Comparison of ENCODE assay signal across 14 cellular contexts in genomic region chr13:107170270-107170931, GRCh38.
DNase-seq lines count a peak whose midpoint lies in the region; ATAC-seq, FAIRE-seq and TF ChIP-seq lines count a peak whose summit lies in the region.
"Had no signal": no experiment of that assay in that cellular context is flagged by ENCODE, and none has a peak within 500 bp of the region (broad histone marks: within the 10 kb centered on the region; RNA-seq: fewer than 3 reads in every experiment).

No MANE protein-coding gene starts in this region.

- DNase-seq in HepG2 (ENCODE audit: low spot score) (no peak), right lobe of liver (no peak), NCI-H524 (lab: John Stamatoyannopoulos, UW) (peak; percentile 34 to 63), germinal center (ENCODE audit: low spot score) (no peak), COR-L47 (lab: John Stamatoyannopoulos, UW) (no peak), left colon (no peak), substantia nigra (lab: John Stamatoyannopoulos, UW) (no peak)
- DNase-seq: H9, NCI-H1048, NCI-H146, NCI-H510A treated with DMSO at 0.1 percent for 48 hours, SW 1271 had no signal

- POLR2A ChIA-PET in HepG2 (lab: Yijun Ruan, JAX): no interaction called here

- H2AFZ ChIP-seq in HepG2 (ENCODE audit: low read length): no peak overlapping the region

- intact Hi-C loops in HepG2 (cut with micrococcal nuclease; ENCODE audit: unreplicated experiment): no loop called here
- intact Hi-C loops in right lobe of liver (cut with DNase I): no loop called here
- intact Hi-C loops in left colon (cut with DNase I, micrococcal nuclease): no loop called here

- in situ Hi-C loops in HepG2 (cut with HindIII; ENCODE audit: extremely low pct_ligation_motif_present, low pct_unique_long_range_greater_than_20kb): no loop called here

- no peak overlapping the region for H3K4me2 ChIP-seq in HepG2 (ENCODE audit: low read depth, low read length)

- TF ChIP-seq CTCF in HepG2 (CRISPR knock-in tag; IDR thresholded peaks at IDR 0.05): no peak
- TF ChIP-seq CTCF in right lobe of liver (IDR thresholded peaks at IDR 0.05): no peak

- ATAC-seq in HepG2: no peak
- no peak for ATAC-seq in right lobe of liver
- peak; percentile 35; the same call in 2 of the 3 replicates for ATAC-seq in SK-N-SH treated with all-trans-retinoic acid at 6 μM for 48 hours
- ATAC-seq in left colon: no peak

- no peak overlapping the region for H3K4me3 ChIP-seq in HepG2 (replicated peaks in 1 of 3; ENCODE audit: insufficient read depth in 1 of 3, low read depth in 2 of 3, low read length in 3 of 3)
- H3K4me3 ChIP-seq in right lobe of liver: no peak overlapping the region

- H3K9me3 ChIP-seq in HepG2 (ENCODE audit: low read length) (no peaks in the 10 kb centered on the region), right lobe of liver (no peaks in the 10 kb centered on the region)

- H3K27me3 ChIP-seq in HepG2 (ENCODE audit: control insufficient read depth in 1 of 2, insufficient read depth in 2 of 2, low read length in 2 of 2): no peaks in the 10 kb centered on the region
- H3K27me3 ChIP-seq in right lobe of liver: no peaks in the 10 kb centered on the region

- H3K79me2 ChIP-seq in HepG2 (ENCODE audit: insufficient read depth, low read length): no peaks in the 10 kb centered on the region

- H4K20me1 ChIP-seq in HepG2 (ENCODE audit: insufficient read depth, low read length): no peaks in the 10 kb centered on the region

- H3K9ac ChIP-seq in HepG2 (ENCODE audit: insufficient read depth, low read depth, low read length): no peak overlapping the region

- no peak for TF ChIP-seq POLR2A in HepG2 (IDR thresholded peaks at IDR 0.05; ENCODE audit: insufficient read depth in 1 of 2, low read depth in 2 of 2, low read length in 2 of 2)
- TF ChIP-seq POLR2A in right lobe of liver (IDR thresholded peaks at IDR 0.05): no peak

- H3K27ac ChIP-seq in HepG2 (ENCODE audit: extremely low read length, insufficient read depth, low read length) (no peak overlapping the region), right lobe of liver (no peak overlapping the region), substantia nigra (ENCODE audit: low read depth, low read length, poor library complexity, severe bottlenecking) (no peak overlapping the region)
- H3K27ac ChIP-seq: C4-2B had no signal

- H3K4me1 ChIP-seq in HepG2 (ENCODE audit: insufficient read depth, low read length) (no peaks in the 10 kb centered on the region), right lobe of liver (no peaks in the 10 kb centered on the region)

- TF ChIP-seq RAD21 in HepG2 (CRISPR knock-in tag; IDR thresholded peaks at IDR 0.05): no peak

- CTCF ChIA-PET in HepG2 (lab: Yijun Ruan, JAX; ENCODE audit: low intra/inter-chr PET ratio, low total read pairs): no interaction called here

- FAIRE-seq in HepG2 (lab: Jason Lieb, UNC): no peak

- WGBS in HepG2 (ENCODE audit: low lambda C conversion rate): 38% methylated on average over 11 of the region's 12 CpGs
- WGBS in right lobe of liver (ENCODE audit: insufficient coverage, low coverage, low lambda C conversion rate, missing lambda C conversion rate): 59% methylated on average over 9 of the region's 12 CpGs

- no peak for TF ChIP-seq EP300 in HepG2 (IDR thresholded peaks at IDR 0.05; ENCODE audit: low read depth in 2 of 2, low read length in 2 of 2)
- no peak for TF ChIP-seq EP300 in HepG2 (CRISPR knock-in tag; IDR thresholded peaks at IDR 0.05; ENCODE audit: borderline replicate concordance)

- BruUV-seq in HepG2 (replicated peaks; lab: Mats Ljungman, UMichigan): no TSS peak

- H3K36me3 ChIP-seq in HepG2 (replicated peaks in 1 of 2; ENCODE audit: control insufficient read depth in 1 of 2, insufficient read depth in 2 of 2, low read length in 2 of 2) (no peaks in the 10 kb centered on the region), right lobe of liver (no peaks in the 10 kb centered on the region)

TF ChIP-seq in HepG2, 621 proteins besides CTCF, POLR2A, EP300 and RAD21:
- TF ChIP-seq ZSCAN9 (CRISPR knock-in tag; IDR thresholded peaks at IDR 0.05; ENCODE audit: borderline replicate concordance) (no peak), CREB1 (IDR thresholded peaks at IDR 0.05) (peak; percentile 91), CREB1 (CRISPR knock-in tag; IDR thresholded peaks at IDR 0.05) (no peak), ATM (IDR thresholded peaks at IDR 0.05; ENCODE audit: borderline replicate concordance) (no peak)
TF ChIP-seq in HepG2: peak in this region for 1.

TF ChIP-seq in SK-N-SH treated with all-trans-retinoic acid at 6 μM for 48 hours, 23 proteins besides CTCF, POLR2A, EP300 and RAD21:
- TF ChIP-seq ZFP30 (CRISPR knock-in tag; IDR thresholded peaks at IDR 0.05) (peak; percentile 63), TCF4 (CRISPR knock-in tag; IDR thresholded peaks at IDR 0.05; ENCODE audit: borderline replicate concordance) (no peak)

Comparison
In these comparisons a context has a peak if more than half of its experiments do, and no peak if none do; other contexts are left out.
1. DNase-seq: peak in NCI-H524 (2 of 2); none in HepG2 (single experiment), right lobe of liver (0 of 3), germinal center (single experiment), COR-L47 (single experiment), left colon (0 of 2) and substantia nigra (0 of 49).